24 cellular contexts compared by ENCODE assay signal in genomic region chr6:74674377-74674776, GRCh38.
A peak's percentile ranks its signal among the peaks of the same experiment; 100 is the strongest.
DNase-seq lines count a peak whose midpoint lies in the region; ATAC-seq, FAIRE-seq and TF ChIP-seq lines count a peak whose summit lies in the region.
"Had no signal": no experiment of that assay in that cellular context is flagged by ENCODE, and none has a peak within 500 bp of the region (broad histone marks: within the 10 kb centered on the region; RNA-seq: fewer than 3 reads in every experiment).

No MANE protein-coding gene starts in this region.

- ATAC-seq in SK-N-SH treated with all-trans-retinoic acid at 6 μM for 48 hours (no peak), HG03159 (IDR thresholded peaks at IDR 0.05; ENCODE audit: unreplicated experiment) (no peak)
- ATAC-seq: GM12878 had no signal

- H3K9me2 ChIP-seq in neural cell (ENCODE audit: insufficient read depth, low read length), result no peaks in the 10 kb centered on the region

- H3K27ac ChIP-seq in neural cell (ENCODE audit: low read length), result no peak overlapping the region
- H3K27ac ChIP-seq in small intestine (ENCODE audit: low read depth in 1 of 2, low read length in 1 of 2), result no peak overlapping the region
- H3K27ac ChIP-seq: BLaER1 had no signal

- no peaks in the 10 kb centered on the region for H4K20me1 ChIP-seq in neural cell (ENCODE audit: insufficient read depth)
- H4K20me1 ChIP-seq: BLaER1 had no signal

- H3K79me2 ChIP-seq in neural cell (replicated peaks; ENCODE audit: insufficient read depth, low read length), result no peaks in the 10 kb centered on the region

- H3K9me3 ChIP-seq in neural cell (ENCODE audit: low read length) (no peaks in the 10 kb centered on the region), small intestine (ENCODE audit: control insufficient read depth, low read depth) (no peaks in the 10 kb centered on the region)
- H3K9me3 ChIP-seq: BE2C had no signal

- TF ChIP-seq EP300 in neural cell (conservative IDR thresholded peaks at IDR 0.05; ENCODE audit: poor library complexity, severe bottlenecking), result peak; percentile 100

- H3K4me3 ChIP-seq in neural cell (ENCODE audit: low read length) (no peak overlapping the region), small intestine (ENCODE audit: low read depth in 1 of 2, low read length in 2 of 2) (no peak overlapping the region)
- H3K4me3 ChIP-seq: BLaER1, GM12878 had no signal

- H3K9ac ChIP-seq in neural cell (ENCODE audit: low read length), result no peak overlapping the region
- H3K9ac ChIP-seq: BLaER1 had no signal

- no peaks in the 10 kb centered on the region for H3K4me1 ChIP-seq in small intestine (ENCODE audit: control insufficient read depth in 2 of 2, insufficient read depth in 1 of 2, low read depth in 1 of 2, low read length in 1 of 2)
- H3K4me1 ChIP-seq: BE2C, BLaER1 had no signal

- H3K27me3 ChIP-seq in neural cell (ENCODE audit: insufficient read depth, low read depth, low read length) (no peaks in the 10 kb centered on the region), small intestine (ENCODE audit: control insufficient read depth in 2 of 2, insufficient read depth in 2 of 2, low read length in 2 of 2) (no peaks in the 10 kb centered on the region)
- H3K27me3 ChIP-seq: BE2C, BLaER1 had no signal

- FAIRE-seq in GM19239 (lab: Jason Lieb, UNC), result peak; percentile 18
- peak; percentile 30 for FAIRE-seq in small intestine (lab: Jason Lieb, UNC)
- FAIRE-seq: A204.1, G401.6, GM12878 had no signal

- TF ChIP-seq RAD21 in neural cell (conservative IDR thresholded peaks at IDR 0.05), result no peak

- no peaks in the 10 kb centered on the region for H3K36me3 ChIP-seq in neural cell (ENCODE audit: insufficient read depth, low read length)
- no peaks in the 10 kb centered on the region for H3K36me3 ChIP-seq in small intestine (ENCODE audit: control insufficient read depth in 2 of 2, insufficient read depth in 2 of 2, low read length in 2 of 2)
- H3K36me3 ChIP-seq: BE2C, BLaER1 had no signal

- TF ChIP-seq CTCF in neural cell (IDR thresholded peaks at IDR 0.05; ENCODE audit: poor library complexity, severe bottlenecking), result no peak

- DNase-seq in GM19239 (ENCODE audit: insufficient read length, low spot score) (no peak), small intestine (no peak), GM03348 (ENCODE audit: low spot score) (no peak)
- DNase-seq: 8988T; ACHN; BE2C; C1 segment of cervical spinal cord; CD4-positive, alpha-beta memory T cell; CD4-positive, CD25-positive, alpha-beta regulatory T cell; CD8-positive, alpha-beta memory T cell; COR-L47; DMS 273 treated with DMSO at 0.1 percent for 48 hours; DMS153; DMS53; DMS79; DND-41; GF-D8 had no signal

- no peaks in the 10 kb centered on the region for H3F3A ChIP-seq in neural cell (ENCODE audit: insufficient read depth, low read length, poor library complexity, severe bottlenecking)

- H2AFZ ChIP-seq in neural cell (ENCODE audit: low read depth, low read length), result no peak overlapping the region

- H3K4me2 ChIP-seq in neural cell (ENCODE audit: low read length), result no peak overlapping the region
- H3K4me2 ChIP-seq: BLaER1 had no signal

TF ChIP-seq in neural cell, 6 proteins besides CTCF, POLR2A, EP300 and RAD21:
- TF ChIP-seq EZH2 (IDR thresholded peaks at IDR 0.05; ENCODE audit: borderline replicate concordance, insufficient read depth, low read length, poor library complexity, severe bottlenecking), result no peak
- peak; percentile 93 for TF ChIP-seq POLR2AphosphoS5 (IDR thresholded peaks at IDR 0.05)

TF ChIP-seq in SK-N-SH treated with all-trans-retinoic acid at 6 μM for 48 hours, 23 proteins besides CTCF, POLR2A, EP300 and RAD21:
- TF ChIP-seq ZFP30 (CRISPR knock-in tag; IDR thresholded peaks at IDR 0.05) (no peak), BACH2 (CRISPR knock-in tag; IDR thresholded peaks at IDR 0.05; ENCODE audit: borderline replicate concordance) (no peak), ISL1 (CRISPR knock-in tag; IDR thresholded peaks at IDR 0.05) (no peak), PPARA (CRISPR knock-in tag; IDR thresholded peaks at IDR 0.05; ENCODE audit: borderline replicate concordance) (no peak), ZC3H10 (CRISPR knock-in tag; IDR thresholded peaks at IDR 0.05) (no peak), ZNF8 (CRISPR knock-in tag; IDR thresholded peaks at IDR 0.05) (no peak), POU6F1 (CRISPR knock-in tag; IDR thresholded peaks at IDR 0.05; ENCODE audit: borderline replicate concordance, low read depth) (no peak), ESRRG (CRISPR knock-in tag; IDR thresholded peaks at IDR 0.05) (no peak), PATZ1 (CRISPR knock-in tag; IDR thresholded peaks at IDR 0.05; ENCODE audit: borderline replicate concordance) (no peak), CSDC2 (CRISPR knock-in tag; IDR thresholded peaks at IDR 0.05) (no peak), TOX (CRISPR knock-in tag; IDR thresholded peaks at IDR 0.05; ENCODE audit: borderline replicate concordance) (no peak), CSRNP3 (CRISPR knock-in tag; IDR thresholded peaks at IDR 0.05) (no peak), ZFP3 (CRISPR knock-in tag; IDR thresholded peaks at IDR 0.05) (no peak), TSHZ2 (CRISPR knock-in tag; IDR thresholded peaks at IDR 0.05) (no peak), ZNF565 (CRISPR knock-in tag; conservative IDR thresholded peaks at IDR 0.05; ENCODE audit: low read depth) (no peak), GLIS3 (CRISPR knock-in tag; IDR thresholded peaks at IDR 0.05) (no peak), TCF4 (CRISPR knock-in tag; IDR thresholded peaks at IDR 0.05; ENCODE audit: borderline replicate concordance) (no peak), SNAI2 (CRISPR knock-in tag; IDR thresholded peaks at IDR 0.05) (no peak)
TF ChIP-seq in SK-N-SH treated with all-trans-retinoic acid at 6 μM for 48 hours: peak in this region for 0.
